ENCODE assay signal across 15 cellular contexts in genomic region chr2:227293531-227293930, GRCh38. TPM values are rescaled to one million over a fixed set of nuclear protein-coding genes. Genes with fewer than 3 reads are reported as not detected.
DNase-seq lines count a peak whose midpoint lies in the region; TF ChIP-seq lines count a peak whose summit lies in the region.
"Had no signal": no experiment of that assay in that cellular context is flagged by ENCODE, and none has a peak within 500 bp of the region (broad histone marks: within the 10 kb centered on the region; RNA-seq: fewer than 3 reads in every experiment).

No MANE protein-coding gene starts in this region.

- H3K36me3 ChIP-seq in osteoblast (ENCODE audit: insufficient read depth, low read length), result no peaks in the 10 kb centered on the region
- H3K36me3 ChIP-seq: BLaER1 treated with 17β-estradiol and CSF1 and Interleukin-3, amounts not matched to agents 10 nM and 100 nM had no signal

- H3K9me3 ChIP-seq in osteoblast (ENCODE audit: low read depth, low read length), result no peaks in the 10 kb centered on the region
- H3K9me3 ChIP-seq: A549; BLaER1 treated with 17β-estradiol and CSF1 and Interleukin-3, amounts not matched to agents 10 nM and 100 nM; Caco-2 had no signal

- TF ChIP-seq CTCF in osteoblast (IDR thresholded peaks at IDR 0.05; ENCODE audit: extremely low read depth, low read depth, low read length), result no peak

- no peak overlapping the region for H3K27ac ChIP-seq in osteoblast (ENCODE audit: low read depth, low read length)
- H3K27ac ChIP-seq: 22Rv1; A549; BLaER1 treated with 17β-estradiol and CSF1 and Interleukin-3, amounts not matched to agents 10 nM and 100 nM; C4-2B had no signal

- H3K4me1 ChIP-seq in osteoblast (ENCODE audit: insufficient read depth, low read length), result no peaks in the 10 kb centered on the region
- H3K4me1 ChIP-seq: BLaER1 treated with 17β-estradiol and CSF1 and Interleukin-3, amounts not matched to agents 10 nM and 100 nM had no signal

- H3K79me2 ChIP-seq in osteoblast (ENCODE audit: insufficient read depth, low read length), result no peaks in the 10 kb centered on the region

- H3K4me2 ChIP-seq in osteoblast (ENCODE audit: insufficient read depth, low read length), result no peak overlapping the region
- H3K4me2 ChIP-seq: A549; BLaER1 treated with 17β-estradiol and CSF1 and Interleukin-3, amounts not matched to agents 10 nM and 100 nM had no signal

- H4K20me1 ChIP-seq in osteoblast (ENCODE audit: insufficient read depth, low read length), result no peaks in the 10 kb centered on the region
- H4K20me1 ChIP-seq: BLaER1 treated with 17β-estradiol and CSF1 and Interleukin-3, amounts not matched to agents 10 nM and 100 nM had no signal

- H3K27me3 ChIP-seq in osteoblast (ENCODE audit: insufficient read depth, low read length), result no peaks in the 10 kb centered on the region
- H3K27me3 ChIP-seq: BLaER1 treated with 17β-estradiol and CSF1 and Interleukin-3, amounts not matched to agents 10 nM and 100 nM had no signal

- no peak overlapping the region for H3K4me3 ChIP-seq in osteoblast (ENCODE audit: insufficient read depth, low read length)
- H3K4me3 ChIP-seq: A549; BLaER1 treated with 17β-estradiol and CSF1 and Interleukin-3, amounts not matched to agents 10 nM and 100 nM had no signal

- DNase-seq in NCI-H82 (lab: John Stamatoyannopoulos, UW), result peak; percentile 32
- no peak for DNase-seq in NCI-H82 treated with DMSO at 0.1 percent for 48 hours (lab: John Stamatoyannopoulos, UW; ENCODE audit: unreplicated experiment)
- no peak for DNase-seq in osteoblast (ENCODE audit: insufficient read length, low spot score, missing footprints)
- DNase-seq in activated gamma-delta T cell (lab: John Stamatoyannopoulos, UW), result no peak
- DNase-seq in H4 (ENCODE audit: low spot score), result no peak
- DNase-seq: AML-193; Caco-2; Calu3; CD4-positive, alpha-beta T cell; CD8-positive, alpha-beta T cell; DMS79 treated with DMSO at 0.1 percent for 48 hours had no signal

- peak overlapping the region; percentile 15 for H2AFZ ChIP-seq in osteoblast (ENCODE audit: low read length)

RNA-seq across cellular contexts. Expression of gene MFF, which starts 31.5 kb away (rescaled TPM):
- total RNA-seq in osteoblast, result 81.9 and 101 TPM in 2 replicates
- 131 and 152 TPM in 2 replicates for total RNA-seq in H4 (2014; rRNA removed; shearing (Covaris generic))
